ENCODE assay signal across 19 cellular contexts in genomic region chr7:11009631-11010030, GRCh38.
DNase-seq lines count a peak whose midpoint lies in the region; TF ChIP-seq lines count a peak whose summit lies in the region.
"Had no signal": no experiment of that assay in that cellular context is flagged by ENCODE, and none has a peak within 500 bp of the region (broad histone marks: within the 10 kb centered on the region; RNA-seq: fewer than 3 reads in every experiment).

No MANE protein-coding gene starts in this region.

- no peak overlapping the region for H3K4me3 ChIP-seq in AG10803 (ENCODE audit: low read length)
- H3K4me3 ChIP-seq in cardiac fibroblast (replicated peaks in 1 of 2; ENCODE audit: low read depth in 2 of 2, low read length in 2 of 2) = no peak overlapping the region
- no peak overlapping the region for H3K4me3 ChIP-seq in fibroblast of pulmonary artery (replicated peaks; ENCODE audit: low read depth, low read length)
- H3K4me3 ChIP-seq: A549, HAP-1 had no signal

- TF ChIP-seq CTCF in AG10803 (conservative IDR thresholded peaks at IDR 0.05; ENCODE audit: low read length) (no peak), cardiac fibroblast (IDR thresholded peaks at IDR 0.05; ENCODE audit: low read depth, low read length) (no peak), fibroblast of pulmonary artery (IDR thresholded peaks at IDR 0.05; ENCODE audit: low read length, missing control alignments) (no peak)

- peak; percentile 6 for DNase-seq in AG10803 (ENCODE audit: low read depth)
- DNase-seq in NCI-H69 (lab: John Stamatoyannopoulos, UW) = peak; percentile 56
- DNase-seq in cardiac fibroblast (ENCODE audit: low read depth in 2 of 2) = peak; percentile 9 to 51
- DNase-seq in fibroblast of pulmonary artery (ENCODE audit: low read depth) = peak; percentile 50
- DNase-seq in NCI-H1092 treated with DMSO at 0.1 percent for 48 hours (lab: John Stamatoyannopoulos, UW) = no peak
- no peak for DNase-seq in NCI-H526 treated with DMSO at 0.1 percent for 48 hours (lab: John Stamatoyannopoulos, UW)
- no peak for DNase-seq in stimulated activated CD4-positive, alpha-beta T cell treated with anti-CD3 and anti-CD28 coated beads, Interleukin-4, amount 100 ng/mL, for 4 hours
- DNase-seq in NCI-H82 treated with DMSO at 0.1 percent for 48 hours (lab: John Stamatoyannopoulos, UW; ENCODE audit: unreplicated experiment) = no peak
- DNase-seq: 8988T; ACHN; C1 segment of cervical spinal cord; CD4-positive, alpha-beta memory T cell; COR-L47; DMS153; DND-41; GOT3; HFFc6 had no signal

Comparison
In these comparisons a context has a peak if more than half of its experiments do, and no peak if none do; other contexts are left out.
1. DNase-seq: peak in AG10803 (single experiment), NCI-H69 (single experiment), cardiac fibroblast (2 of 2) and fibroblast of pulmonary artery (single experiment); none in NCI-H1092 treated with DMSO at 0.1 percent for 48 hours (single experiment), NCI-H526 treated with DMSO at 0.1 percent for 48 hours (single experiment), stimulated activated CD4-positive, alpha-beta T cell treated with anti-CD3 and anti-CD28 coated beads, Interleukin-4, amount 100 ng/mL, for 4 hours (0 of 2) and NCI-H82 treated with DMSO at 0.1 percent for 48 hours (single experiment).